ENCODE assay signal across 30 cellular contexts in genomic region chr5:178472138-178472537, GRCh38.
"Had no signal": no experiment of that assay in that cellular context is flagged by ENCODE, and none has a peak within 500 bp of the region (broad histone marks: within the 10 kb centered on the region; RNA-seq: fewer than 3 reads in every experiment).

No MANE protein-coding gene starts in this region.

- H3K27me3 Mint-ChIP-seq: activated CD4-positive, alpha-beta memory T cell treated with anti-CD3 and anti-CD28 coated beads, Interleukin-2, amount 10 ng/mL, durations not matched to agents 7 days and 5 days; activated CD4-positive, alpha-beta T cell treated with anti-CD3 and anti-CD28 coated beads, Interleukin-2, amount 10 ng/mL, durations not matched to agents 24 days and 14 days; activated naive CD8-positive, alpha-beta T cell treated with anti-CD3 and anti-CD28 coated beads for 36 hours; activated naive CD8-positive, alpha-beta T cell treated with anti-CD3 and anti-CD28 coated beads, Interleukin-2, amount 50 U/mL, for 24 hours had no signal

- H3K4me3 Mint-ChIP-seq: activated CD4-positive, alpha-beta memory T cell treated with anti-CD3 and anti-CD28 coated beads, Interleukin-2, amount 10 ng/mL, durations not matched to agents 7 days and 5 days; activated CD4-positive, alpha-beta T cell treated with anti-CD3 and anti-CD28 coated beads for 36 hours; activated CD4-positive, alpha-beta T cell treated with anti-CD3 and anti-CD28 coated beads, Interleukin-2, amount 10 ng/mL, durations not matched to agents 24 days and 14 days; activated naive CD4-positive, alpha-beta T cell treated with anti-CD3 and anti-CD28 coated beads for 36 hours; activated naive CD4-positive, alpha-beta T cell treated with anti-CD3 and anti-CD28 coated beads, Interleukin-2, amount 50 U/mL, for 24 hours; activated naive CD8-positive, alpha-beta T cell treated with anti-CD3 and anti-CD28 coated beads for 36 hours; activated naive CD8-positive, alpha-beta T cell treated with anti-CD3 and anti-CD28 coated beads, Interleukin-2, amount 50 U/mL, for 24 hours; activated T-cell treated with anti-CD3 and anti-CD28 coated beads, Interleukin-2, amount 50 U/mL, for 24 hours; activated T-cell treated with anti-CD3 and anti-CD28 coated beads, Interleukin-2, amount 50 U/mL, for 72 hours had no signal

- H3K9me3 ChIP-seq: adrenal gland, body of pancreas, breast epithelium, colonic mucosa, esophagus squamous epithelium, gastroesophageal sphincter had no signal

- H3K36me3 ChIP-seq: adrenal gland, breast epithelium, cardiac muscle cell, colonic mucosa, esophagus squamous epithelium, gastroesophageal sphincter, heart right ventricle had no signal

- H3K9me3 Mint-ChIP-seq: activated CD4-positive, alpha-beta memory T cell treated with anti-CD3 and anti-CD28 coated beads, Interleukin-2, amount 10 ng/mL, durations not matched to agents 7 days and 5 days; activated CD4-positive, alpha-beta T cell treated with anti-CD3 and anti-CD28 coated beads, Interleukin-2, amount 10 ng/mL, durations not matched to agents 24 days and 14 days; activated naive CD4-positive, alpha-beta T cell treated with anti-CD3 and anti-CD28 coated beads for 36 hours; activated naive CD4-positive, alpha-beta T cell treated with anti-CD3 and anti-CD28 coated beads, Interleukin-2, amount 50 U/mL, for 24 hours; activated naive CD8-positive, alpha-beta T cell treated with anti-CD3 and anti-CD28 coated beads for 36 hours; activated naive CD8-positive, alpha-beta T cell treated with anti-CD3 and anti-CD28 coated beads, Interleukin-2, amount 50 U/mL, for 24 hours; activated T-cell treated with anti-CD3 and anti-CD28 coated beads, Interleukin-2, amount 50 U/mL, for 24 hours; activated T-cell treated with anti-CD3 and anti-CD28 coated beads, Interleukin-2, amount 50 U/mL, for 72 hours had no signal

- H3K27ac Mint-ChIP-seq: activated CD4-positive, alpha-beta memory T cell treated with anti-CD3 and anti-CD28 coated beads, Interleukin-2, amount 10 ng/mL, durations not matched to agents 7 days and 5 days; activated CD4-positive, alpha-beta T cell treated with anti-CD3 and anti-CD28 coated beads for 36 hours; activated CD4-positive, alpha-beta T cell treated with anti-CD3 and anti-CD28 coated beads, Interleukin-2, amount 10 ng/mL, durations not matched to agents 24 days and 14 days; activated naive CD4-positive, alpha-beta T cell treated with anti-CD3 and anti-CD28 coated beads for 36 hours; activated naive CD4-positive, alpha-beta T cell treated with anti-CD3 and anti-CD28 coated beads, Interleukin-2, amount 50 U/mL, for 24 hours; activated naive CD8-positive, alpha-beta T cell treated with anti-CD3 and anti-CD28 coated beads for 36 hours; activated naive CD8-positive, alpha-beta T cell treated with anti-CD3 and anti-CD28 coated beads, Interleukin-2, amount 50 U/mL, for 24 hours; activated T-cell treated with anti-CD3 and anti-CD28 coated beads, Interleukin-2, amount 50 U/mL, for 24 hours; activated T-cell treated with anti-CD3 and anti-CD28 coated beads, Interleukin-2, amount 50 U/mL, for 72 hours had no signal

- H3K36me3 Mint-ChIP-seq: activated naive CD4-positive, alpha-beta T cell treated with anti-CD3 and anti-CD28 coated beads, Interleukin-2, amount 50 U/mL, for 24 hours; activated naive CD8-positive, alpha-beta T cell treated with anti-CD3 and anti-CD28 coated beads for 36 hours had no signal

- ATAC-seq: activated CD4-positive, alpha-beta T cell treated with anti-CD3 and anti-CD28 coated beads for 36 hours; activated naive CD8-positive, alpha-beta T cell treated with anti-CD3 and anti-CD28 coated beads, Interleukin-2, amount 50 U/mL, for 24 hours; activated T-cell treated with anti-CD3 and anti-CD28 coated beads, Interleukin-2, amount 50 U/mL, for 72 hours; body of pancreas; gastroesophageal sphincter; heart right ventricle had no signal

- DNase-seq: activated CD4-positive, alpha-beta memory T cell treated with anti-CD3 and anti-CD28 coated beads, Interleukin-2, amount 10 ng/mL, durations not matched to agents 7 days and 5 days; activated CD4-positive, alpha-beta T cell treated with anti-CD3 and anti-CD28 coated beads for 36 hours; activated CD4-positive, alpha-beta T cell treated with anti-CD3 and anti-CD28 coated beads, Interleukin-2, amount 10 ng/mL, durations not matched to agents 24 days and 14 days; activated CD4-positive, alpha-beta T cell treated with anti-CD3 and anti-CD28 coated beads, Interleukin-2, amount 50 U/mL, for 4 hours; activated CD4-positive, CD25-positive, alpha-beta regulatory T cell; activated CD4-positive, CD25-positive, alpha-beta regulatory T cell treated with anti-CD3 and anti-CD28 coated beads, Interleukin-2, amount 50 U/mL, for 72 hours; activated CD8-positive, alpha-beta memory T cell treated with anti-CD3 and anti-CD28 coated beads, Interleukin-2, amount 50 U/mL, for 48 hours; activated naive CD4-positive, alpha-beta T cell treated with anti-CD3 and anti-CD28 coated beads for 36 hours; activated naive CD8-positive, alpha-beta T cell treated with anti-CD3 and anti-CD28 coated beads for 36 hours; activated naive CD8-positive, alpha-beta T cell treated with anti-CD3 and anti-CD28 coated beads, Interleukin-2, amount 50 U/mL, for 24 hours; activated T-cell treated with anti-CD3 and anti-CD28 coated beads for 4 hours; activated T-cell treated with anti-CD3 and anti-CD28 coated beads, Interleukin-2, amount 50 U/mL, for 24 hours; activated T-cell treated with anti-CD3 and anti-CD28 coated beads, Interleukin-2, amount 50 U/mL, for 72 hours; adrenal gland; amygdala; body of pancreas; central memory CD4-positive, alpha-beta T cell; cerebellar nuclear complex; colonic mucosa; dorsolateral prefrontal cortex; effector memory CD4-positive, alpha-beta T cell; erythroblast; esophagus squamous epithelium; foreskin melanocyte; heart right ventricle; T-helper 2 cell had no signal

- H3K4me3 ChIP-seq: adrenal gland, body of pancreas, breast epithelium, cardiac muscle cell, colonic mucosa, dorsolateral prefrontal cortex, esophagus squamous epithelium, gastroesophageal sphincter, heart right ventricle had no signal

- H3K4me1 Mint-ChIP-seq: activated CD4-positive, alpha-beta memory T cell treated with anti-CD3 and anti-CD28 coated beads, Interleukin-2, amount 10 ng/mL, durations not matched to agents 7 days and 5 days; activated CD4-positive, alpha-beta T cell treated with anti-CD3 and anti-CD28 coated beads, Interleukin-2, amount 10 ng/mL, durations not matched to agents 24 days and 14 days; activated naive CD4-positive, alpha-beta T cell treated with anti-CD3 and anti-CD28 coated beads, Interleukin-2, amount 50 U/mL, for 24 hours had no signal

- H3K4me1 ChIP-seq: colonic mucosa had no signal

- H3K27ac ChIP-seq: adrenal gland, body of pancreas, breast epithelium, cardiac muscle cell, colonic mucosa, dorsolateral prefrontal cortex, esophagus squamous epithelium, gastroesophageal sphincter, heart right ventricle had no signal

- H3K27me3 ChIP-seq: adrenal gland, body of pancreas, breast epithelium, cardiac muscle cell, colonic mucosa, dorsolateral prefrontal cortex, gastroesophageal sphincter, heart right ventricle had no signal
